In genomic region chr11:447923-448731, GRCh38 we compare ENCODE assay signal across 8 cellular contexts. TPM values are rescaled to one million over a fixed set of nuclear protein-coding genes. Genes with fewer than 3 reads are reported as not detected.
DNase-seq lines count a peak whose midpoint lies in the region; ATAC-seq, FAIRE-seq and TF ChIP-seq lines count a peak whose summit lies in the region.

No MANE protein-coding gene starts in this region.

- intact Hi-C loops in CD8-positive, alpha-beta T cell (cut with DNase I, micrococcal nuclease), result loop anchor here (1.0 to 10.0 kb wide), 4 partner anchors 33 to 477 kb away; partner anchors contain the start of genes AP2A2 (in 1 of the 2), BET1L (in 1 of the 2), RIC8A (in 1 of the 2) and RNH1 (in 1 of the 2)

- CTCF ChIA-PET in CD8-positive, alpha-beta T cell (lab: Charles Lee), result interaction anchor here (0.9 to 6.4 kb wide), 19 partner anchors 8 to 226 kb away, joined by 3 to 68 read pairs (median 7); partner anchors contain the start of genes PSMD13 and SIGIRR
- CTCF ChIA-PET in activated CD8-positive, alpha-beta memory T cell treated with anti-CD3 and anti-CD28 coated beads, Interleukin-2, amount 10 ng/mL, durations not matched to agents 7 days and 5 days (lab: Charles Lee), result interaction anchor here (0.6 to 6.5 kb wide), 33 partner anchors 8 to 241 kb away, joined by 3 to 95 read pairs (median 4); partner anchors contain the start of genes BET1L, PGGHG, PSMD13 and RNH1

- H3K4me3 Mint-ChIP-seq in CD8-positive, alpha-beta T cell, result peak overlapping the region; percentile 86
- H3K4me3 Mint-ChIP-seq in activated CD8-positive, alpha-beta memory T cell treated with anti-CD3 and anti-CD28 coated beads, Interleukin-2, amount 10 ng/mL, durations not matched to agents 7 days and 5 days, result peak overlapping the region; percentile 90

- H3K4me3 ChIP-seq in CD8-positive, alpha-beta T cell (ENCODE audit: low read depth, low read length), result peak overlapping the region; percentile 43
- no peak overlapping the region for H3K4me3 ChIP-seq in endocrine pancreas (ENCODE audit: control insufficient read depth, insufficient read depth, low read length)
- peak overlapping the region; percentile 56 for H3K4me3 ChIP-seq in mesodermal cell (ENCODE audit: extremely low read depth, insufficient read depth, low read length, poor library complexity, severe bottlenecking)

- H3K36me3 Mint-ChIP-seq in CD8-positive, alpha-beta T cell, result peaks cover 10% of the 10 kb centered on the region
- H3K36me3 Mint-ChIP-seq in activated CD8-positive, alpha-beta memory T cell treated with anti-CD3 and anti-CD28 coated beads, Interleukin-2, amount 10 ng/mL, durations not matched to agents 7 days and 5 days, result peaks cover 3% of the 10 kb centered on the region

- no peaks in the 10 kb centered on the region for H3K36me3 ChIP-seq in CD8-positive, alpha-beta T cell (ENCODE audit: insufficient read depth, low read length)
- H3K36me3 ChIP-seq in endocrine pancreas (ENCODE audit: control insufficient read depth, insufficient read depth, low read length) (no peaks in the 10 kb centered on the region), mesodermal cell (ENCODE audit: control insufficient read depth, insufficient read depth, low read length) (peaks cover 19% of the 10 kb centered on the region)

- DNase-seq in CD8-positive, alpha-beta T cell, result peak; percentile 92 to 97 (median 94)
- DNase-seq in HTR-8/SVneo (ENCODE audit: insufficient read length, low spot score), result peak; percentile 92
- peak; percentile 93 for DNase-seq in NK-92 treated with Interleukin-12 subunit alpha and Interleukin-12 subunit beta, amount 100 ng/mL, for 24 hours (lab: John Stamatoyannopoulos, UW)
- peak; percentile 96 for DNase-seq in activated CD8-positive, alpha-beta memory T cell treated with anti-CD3 and anti-CD28 coated beads, Interleukin-2, amount 10 ng/mL, durations not matched to agents 7 days and 5 days
- peak; percentile 94 for DNase-seq in stimulated activated CD8-positive, alpha-beta memory T cell treated with anti-CD3 and anti-CD28 coated beads, Interleukin-15, amount 100 ng/mL, for 1 hour (ENCODE audit: low read depth)

- H3K27ac ChIP-seq in CD8-positive, alpha-beta T cell (ENCODE audit: low read depth, low read length), result peak overlapping the region; percentile 73
- peak overlapping the region; percentile 79 for H3K27ac ChIP-seq in mesodermal cell (ENCODE audit: low read depth, low read length, severe bottlenecking)

- H3K9me3 ChIP-seq in CD8-positive, alpha-beta T cell (ENCODE audit: low read length), result no peaks in the 10 kb centered on the region
- no peaks in the 10 kb centered on the region for H3K9me3 ChIP-seq in endocrine pancreas (ENCODE audit: control insufficient read depth, low read length)
- no peaks in the 10 kb centered on the region for H3K9me3 ChIP-seq in mesodermal cell (ENCODE audit: control insufficient read depth, low read length)

- POLR2A ChIA-PET in CD8-positive, alpha-beta T cell (lab: Charles Lee), result interaction anchor here (1.1 to 6.2 kb wide), 8 partner anchors 8 to 240 kb away, joined by 3 to 62 read pairs (median 7); partner anchors contain the start of genes RIC8A, RNH1 and SIGIRR

- peak overlapping the region; percentile 94 for H3K27ac Mint-ChIP-seq in CD8-positive, alpha-beta T cell
- H3K27ac Mint-ChIP-seq in activated CD8-positive, alpha-beta memory T cell treated with anti-CD3 and anti-CD28 coated beads, Interleukin-2, amount 10 ng/mL, durations not matched to agents 7 days and 5 days, result peak overlapping the region; percentile 98

- peaks cover 19% of the 10 kb centered on the region for H3K4me1 Mint-ChIP-seq in CD8-positive, alpha-beta T cell (ENCODE audit: low read depth)
- H3K4me1 Mint-ChIP-seq in activated CD8-positive, alpha-beta memory T cell treated with anti-CD3 and anti-CD28 coated beads, Interleukin-2, amount 10 ng/mL, durations not matched to agents 7 days and 5 days, result peaks cover 27% of the 10 kb centered on the region

- H3K27me3 Mint-ChIP-seq in CD8-positive, alpha-beta T cell (ENCODE audit: low read depth), result no peaks in the 10 kb centered on the region
- peaks cover 4% of the 10 kb centered on the region for H3K27me3 Mint-ChIP-seq in activated CD8-positive, alpha-beta memory T cell treated with anti-CD3 and anti-CD28 coated beads, Interleukin-2, amount 10 ng/mL, durations not matched to agents 7 days and 5 days

- peaks cover 29% of the 10 kb centered on the region for H3K4me1 ChIP-seq in CD8-positive, alpha-beta T cell (ENCODE audit: insufficient read depth, low read length)
- H3K4me1 ChIP-seq in endocrine pancreas (ENCODE audit: control insufficient read depth, insufficient read depth, low read length) (no peaks in the 10 kb centered on the region), mesodermal cell (ENCODE audit: control insufficient read depth, insufficient read depth, low read length, poor library complexity, severe bottlenecking) (peaks cover 24% of the 10 kb centered on the region)

- H3K27me3 ChIP-seq in CD8-positive, alpha-beta T cell (ENCODE audit: insufficient read depth, low read length), result no peaks in the 10 kb centered on the region
- no peaks in the 10 kb centered on the region for H3K27me3 ChIP-seq in endocrine pancreas (ENCODE audit: control insufficient read depth, insufficient read depth, low read length)

- FAIRE-seq in HTR-8/SVneo (lab: Jason Lieb, UNC), result peak; percentile 77

- peak; percentile 74 for ATAC-seq in CD8-positive, alpha-beta T cell
- peak; percentile 58 for ATAC-seq in GM19463 (IDR thresholded peaks at IDR 0.05; ENCODE audit: unreplicated experiment)
- peak; percentile 74 for ATAC-seq in activated CD8-positive, alpha-beta memory T cell treated with anti-CD3 and anti-CD28 coated beads, Interleukin-2, amount 10 ng/mL, durations not matched to agents 7 days and 5 days

- H3K9me3 Mint-ChIP-seq in CD8-positive, alpha-beta T cell, result no peaks in the 10 kb centered on the region
- no peaks in the 10 kb centered on the region for H3K9me3 Mint-ChIP-seq in activated CD8-positive, alpha-beta memory T cell treated with anti-CD3 and anti-CD28 coated beads, Interleukin-2, amount 10 ng/mL, durations not matched to agents 7 days and 5 days (ENCODE audit: low read depth)

- 7 to 11% methylated on average over 40 to 52 of the region's 55 CpGs for WGBS in mesodermal cell (ENCODE audit: insufficient coverage in 2 of 2), 2 experiments

- H3K9ac ChIP-seq in endocrine pancreas (ENCODE audit: control insufficient read depth, insufficient read depth, low read length), result peak overlapping the region; percentile 77

- peak; percentile 68 for TF ChIP-seq CTCF in CD8-positive, alpha-beta T cell (IDR thresholded peaks at IDR 0.05)

RNA-seq across cellular contexts. Expression of gene PTDSS2, which starts 2.0 kb away (rescaled TPM):
- total RNA-seq in CD8-positive, alpha-beta T cell, result 10 to 100 TPM; 18.9 to 21.8 TPM
- 10 to 100 TPM; 26.6 to 31.2 TPM for total RNA-seq in activated CD8-positive, alpha-beta memory T cell treated with anti-CD3 and anti-CD28 coated beads, Interleukin-2, amount 10 ng/mL, durations not matched to agents 7 days and 5 days
- 38.1 TPM for polyA plus RNA-seq in mesodermal cell (2013, experiment 1 of 2)
- polyA plus RNA-seq in mesodermal cell (2013, experiment 2 of 2), result 36.5 TPM

RNA-seq across cellular contexts. Expression of gene ANO9, which starts 6.3 kb away (rescaled TPM):
- 10 to 100 TPM; 84.0 to 86.7 TPM for total RNA-seq in CD8-positive, alpha-beta T cell
- total RNA-seq in activated CD8-positive, alpha-beta memory T cell treated with anti-CD3 and anti-CD28 coated beads, Interleukin-2, amount 10 ng/mL, durations not matched to agents 7 days and 5 days, result 10 to 100 TPM; 33.0 to 79.4 TPM
- 0.74 TPM for polyA plus RNA-seq in mesodermal cell (2013, experiment 1 of 2)
- 0.35 TPM for polyA plus RNA-seq in mesodermal cell (2013, experiment 2 of 2)

RNA-seq across cellular contexts. Expression of gene SIGIRR, which starts 33.3 kb away (rescaled TPM):
- total RNA-seq in CD8-positive, alpha-beta T cell, result 100 to 1,000 TPM; 270 to 294 TPM
- total RNA-seq in activated CD8-positive, alpha-beta memory T cell treated with anti-CD3 and anti-CD28 coated beads, Interleukin-2, amount 10 ng/mL, durations not matched to agents 7 days and 5 days, result 100 to 1,000 TPM in 1 of 2 experiments, 10 to 100 TPM in 1; 96.2 to 198 TPM
- 30.7 TPM for polyA plus RNA-seq in mesodermal cell (2013, experiment 1 of 2)
- 19.4 TPM for polyA plus RNA-seq in mesodermal cell (2013, experiment 2 of 2)

RNA-seq across cellular contexts. Expression of gene PKP3, which starts 54.1 kb away (rescaled TPM):
- total RNA-seq in CD8-positive, alpha-beta T cell, result under 1 TPM in 1 of 2 experiments, not detected in 1; 0.62 TPM
- total RNA-seq in activated CD8-positive, alpha-beta memory T cell treated with anti-CD3 and anti-CD28 coated beads, Interleukin-2, amount 10 ng/mL, durations not matched to agents 7 days and 5 days, result under 1 TPM; 0.09 to 0.18 TPM
- polyA plus RNA-seq in mesodermal cell (2013, experiment 1 of 2), result 0.22 TPM
- polyA plus RNA-seq in mesodermal cell (2013, experiment 2 of 2), result 0.71 TPM

RNA-seq across cellular contexts. Expression of gene RNH1, which starts 58.9 kb away (rescaled TPM):
- total RNA-seq in CD8-positive, alpha-beta T cell, result 100 to 1,000 TPM; 134 to 145 TPM
- 100 to 1,000 TPM in 1 of 2 experiments, 10 to 100 TPM in 1; 98.4 to 113 TPM for total RNA-seq in activated CD8-positive, alpha-beta memory T cell treated with anti-CD3 and anti-CD28 coated beads, Interleukin-2, amount 10 ng/mL, durations not matched to agents 7 days and 5 days
- 57.8 TPM for polyA plus RNA-seq in mesodermal cell (2013, experiment 1 of 2)
- 50.6 TPM for polyA plus RNA-seq in mesodermal cell (2013, experiment 2 of 2)
